ENCODE assay signal across 8 cellular contexts in genomic region chr10:91163269-91163708, GRCh38.
DNase-seq lines count a peak whose midpoint lies in the region; ATAC-seq lines count a peak whose summit lies in the region.

No MANE protein-coding gene starts in this region.

- peaks cover 5% of the 10 kb centered on the region for H3K4me1 ChIP-seq in mucosa of stomach (ENCODE audit: control insufficient read depth, insufficient read depth, low read length)

- H3K9ac ChIP-seq in mucosa of stomach (ENCODE audit: low read length): peak overlapping the region; percentile 90

- H3K9me3 ChIP-seq in mucosa of stomach (ENCODE audit: control insufficient read depth, low read length): no peaks in the 10 kb centered on the region

- peak; percentile 58 for ATAC-seq in HG02938 (IDR thresholded peaks at IDR 0.05; ENCODE audit: unreplicated experiment)

- DNase-seq in SKM-1 treated with dmso at 0.1 percent for 144 hours (lab: John Stamatoyannopoulos, UW; ENCODE audit: unreplicated experiment) (peak; percentile 42), SKM-1 (lab: John Stamatoyannopoulos, UW; ENCODE audit: unreplicated experiment) (no peak), NCI-H510A treated with DMSO at 0.1 percent for 48 hours (lab: John Stamatoyannopoulos, UW) (peak; percentile 43), activated T-cell treated with anti-CD3 and anti-CD28 coated beads for 4 hours (peak; percentile 49), epithelial cell of prostate (ENCODE audit: low read depth, low spot score) (no peak)
- peak; percentile 78 for DNase-seq in stimulated activated CD8-positive, alpha-beta memory T cell treated with anti-CD3 and anti-CD28 coated beads, Interleukin-4, amount 100 ng/mL, for 48 hours

- H3K27me3 ChIP-seq in mucosa of stomach (ENCODE audit: control insufficient read depth, insufficient read depth, low read length): peaks cover 8% of the 10 kb centered on the region

- H3K27ac ChIP-seq in epithelial cell of prostate: peak overlapping the region; percentile 71

- H3K4me3 ChIP-seq in mucosa of stomach (ENCODE audit: low read length): peak overlapping the region; percentile 61

- no peaks in the 10 kb centered on the region for H3K36me3 ChIP-seq in mucosa of stomach (ENCODE audit: control insufficient read depth, insufficient read depth, low read length)

Comparison
In these comparisons a context has a peak if more than half of its experiments do, and no peak if none do; other contexts are left out.
1. DNase-seq: peak in SKM-1 treated with dmso at 0.1 percent for 144 hours (single experiment), NCI-H510A treated with DMSO at 0.1 percent for 48 hours (single experiment), activated T-cell treated with anti-CD3 and anti-CD28 coated beads for 4 hours (single experiment) and stimulated activated CD8-positive, alpha-beta memory T cell treated with anti-CD3 and anti-CD28 coated beads, Interleukin-4, amount 100 ng/mL, for 48 hours (single experiment); none in SKM-1 (single experiment) and epithelial cell of prostate (single experiment).